In genomic region chr3:11072631-11073030, GRCh38 we compare ENCODE assay signal across 22 cellular contexts.
"Had no signal": no experiment of that assay in that cellular context is flagged by ENCODE, and none has a peak within 500 bp of the region (broad histone marks: within the 10 kb centered on the region; RNA-seq: fewer than 3 reads in every experiment).

No MANE protein-coding gene starts in this region.

- H3K4me3 ChIP-seq: ascending aorta, hepatocyte, left ventricle myocardium inferior, neural progenitor cell, sigmoid colon, upper lobe of right lung had no signal

- H3K9ac ChIP-seq: neural progenitor cell had no signal

- H3K79me2 ChIP-seq: hepatocyte had no signal

- H3K4me2 ChIP-seq: hepatocyte, neural progenitor cell had no signal

- H3K36me3 ChIP-seq: ascending aorta, brain microvascular endothelial cell, left ventricle myocardium inferior, neural progenitor cell, sigmoid colon, upper lobe of right lung, WERI-Rb-1 had no signal

- H2AFZ ChIP-seq: hepatocyte, neural progenitor cell had no signal

- H3K4me1 ChIP-seq: ascending aorta, left ventricle myocardium inferior, neural progenitor cell, sigmoid colon, upper lobe of right lung had no signal

- ATAC-seq: activated CD8-positive, alpha-beta T cell treated with anti-CD3 and anti-CD28 coated beads, Interleukin-2, amount 10 ng/mL, durations not matched to agents 7 days and 5 days; naive thymus-derived CD8-positive, alpha-beta T cell; stimulated activated naive CD8-positive, alpha-beta T cell treated with anti-CD3 and anti-CD28 coated beads, Interleukin-15, Interleukin-2, amounts not matched to agents 100 U/mL and 50 U/mL, for 24 hours; upper lobe of right lung had no signal

- H3K9me3 ChIP-seq: sigmoid colon, upper lobe of right lung had no signal

- H3K27me3 ChIP-seq: ascending aorta, brain microvascular endothelial cell, hepatocyte, sigmoid colon, upper lobe of right lung had no signal

- DNase-seq: activated CD4-positive, alpha-beta T cell treated with anti-CD3 and anti-CD28 coated beads, Interleukin-2, amount 10 ng/mL, durations not matched to agents 7 days and 5 days; activated CD4-positive, CD25-positive, alpha-beta regulatory T cell treated with anti-CD3 and anti-CD28 coated beads, Interleukin-2, amount 50 U/mL, for 72 hours; activated CD8-positive, alpha-beta T cell treated with anti-CD3 and anti-CD28 coated beads, Interleukin-2, amount 10 ng/mL, durations not matched to agents 7 days and 5 days; activated gamma-delta T cell treated with Interleukin-2 at 50 U/mL for 16 hours; brain microvascular endothelial cell; caudate nucleus; effector CD4-positive, alpha-beta T cell; foreskin melanocyte; glutamatergic neuron; immature natural killer cell; left ventricle myocardium inferior; naive thymus-derived CD8-positive, alpha-beta T cell; posterior cingulate gyrus; sigmoid colon; stimulated activated CD4-positive, alpha-beta T cell treated with anti-CD3 and anti-CD28 coated beads, Interleukin-12 subunit alpha, Interleukin-12 subunit beta, amount 100 ng/mL, for 4 hours; stimulated activated CD4-positive, alpha-beta T cell treated with anti-CD3 and anti-CD28 coated beads, Interleukin-4, amount 100 ng/mL, for 4 hours; stimulated activated naive CD8-positive, alpha-beta T cell treated with anti-CD3 and anti-CD28 coated beads, Interleukin-15, Interleukin-2, amounts not matched to agents 100 U/mL and 50 U/mL, for 24 hours; upper lobe of right lung; WERI-Rb-1 had no signal

- H3K27ac ChIP-seq: ascending aorta, brain microvascular endothelial cell, hepatocyte, left ventricle myocardium inferior, neural progenitor cell, sigmoid colon, upper lobe of right lung, WERI-Rb-1 had no signal
